ENCODE assay signal across 17 cellular contexts in the genomic region with DNA sequence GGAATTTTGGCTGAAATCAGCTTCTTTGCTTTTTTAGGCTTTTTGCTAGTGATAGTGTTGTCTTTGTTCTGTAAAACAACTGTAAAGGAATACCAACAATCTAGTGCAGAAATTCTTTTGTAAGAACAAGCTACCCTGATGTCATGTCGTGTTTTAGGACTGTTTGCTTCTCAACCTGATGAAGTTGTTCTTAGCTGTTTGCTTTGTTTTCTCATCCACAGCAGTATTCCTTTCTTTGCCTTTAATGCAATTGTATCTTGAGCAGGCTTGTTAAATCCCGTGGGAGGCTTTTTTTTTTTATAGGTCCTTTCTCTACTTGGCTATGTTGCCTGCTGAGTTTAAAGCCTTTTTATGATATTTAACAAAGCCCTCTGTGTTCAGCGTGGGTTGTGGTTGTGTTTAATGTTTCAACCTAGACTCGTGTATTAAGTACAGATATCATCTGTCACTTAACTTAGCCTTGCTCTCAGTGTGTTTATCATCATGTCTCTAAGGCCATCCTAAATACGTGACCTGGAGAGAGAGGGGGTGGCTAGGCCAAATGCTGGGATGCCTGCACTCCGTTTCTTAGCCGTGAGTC. TPM values are rescaled to one million over a fixed set of nuclear protein-coding genes. Genes with fewer than 3 reads are reported as not detected.
DNase-seq lines count a peak whose midpoint lies in the region; ATAC-seq and TF ChIP-seq lines count a peak whose summit lies in the region.
"Had no signal": no experiment of that assay in that cellular context is flagged by ENCODE, and none has a peak within 500 bp of the region (broad histone marks: within the 10 kb centered on the region; RNA-seq: fewer than 3 reads in every experiment).

No MANE protein-coding gene starts in this region.

- peaks cover 2% of the 10 kb centered on the region for H3K36me3 ChIP-seq in BLaER1

- no peaks in the 10 kb centered on the region for H3K9me3 ChIP-seq in BLaER1

- peaks cover 45% of the 10 kb centered on the region for H4K20me1 ChIP-seq in BLaER1

- BruUV-seq in MCF 10A (replicated peaks; lab: Mats Ljungman, UMichigan) = no TSS peak

- H3K36me3 Mint-ChIP-seq in nephron progenitor cell (ENCODE audit: low read depth) (no peaks in the 10 kb centered on the region), MCF 10A (ENCODE audit: insufficient read depth, unreplicated experiment) (no peaks in the 10 kb centered on the region)
- H3K36me3 Mint-ChIP-seq: stimulated activated effector memory CD8-positive, alpha-beta T cell treated with anti-CD3 and anti-CD28 coated beads, Interleukin-12 subunit alpha, Interleukin-12 subunit beta, amount 100 ng/mL, for 72 hours had no signal

- intact Hi-C loops in MCF 10A (cut with micrococcal nuclease) = no loop called here

- TF ChIP-seq CTCF in nephron progenitor cell (IDR thresholded peaks at IDR 0.05) (no peak), MCF 10A (IDR thresholded peaks at IDR 0.05; ENCODE audit: unreplicated experiment) (no peak)

- peak overlapping the region; percentile 11; the same call in 1 of the 2 replicates for H3K9ac ChIP-seq in BLaER1
- H3K9ac ChIP-seq: parathyroid adenoma had no signal

- no peak overlapping the region for H3K4me3 ChIP-seq in BLaER1
- H3K4me3 ChIP-seq: PC-9 had no signal

- H3K27ac Mint-ChIP-seq in nephron progenitor cell (peak overlapping the region; percentile 15), MCF 10A (ENCODE audit: low read depth, unreplicated experiment) (no peak overlapping the region)
- H3K27ac Mint-ChIP-seq: H9 had no signal

- peak; percentile 19 for DNase-seq in LHCN-M2 (ENCODE audit: low read depth)
- DNase-seq in astrocyte of the hippocampus (ENCODE audit: low read depth, low spot score) = peak; percentile 20
- DNase-seq in nephron progenitor cell = no peak
- no peak for DNase-seq in MCF 10A (ENCODE audit: unreplicated experiment)
- DNase-seq in mesenteric fat pad (ENCODE audit: low spot score) = no peak
- no peak for DNase-seq in NCI-H1105 (lab: John Stamatoyannopoulos, UW)
- DNase-seq: activated naive CD4-positive, alpha-beta T cell; C1 segment of cervical spinal cord; cortex of kidney; EL; H9; mesenchymal stem cell; PC-9 had no signal

- H3K4me2 ChIP-seq in BLaER1 = peak overlapping the region; percentile 98
- H3K4me2 ChIP-seq: PC-9 had no signal

- H3K4me1 ChIP-seq in BLaER1 = peaks cover 96% of the 10 kb centered on the region
- H3K4me1 ChIP-seq: parathyroid adenoma had no signal

- H3K27me3 ChIP-seq in BLaER1 = no peaks in the 10 kb centered on the region

- peaks cover 33% of the 10 kb centered on the region for H3K4me1 Mint-ChIP-seq in nephron progenitor cell
- H3K4me1 Mint-ChIP-seq in MCF 10A (ENCODE audit: insufficient read depth, unreplicated experiment) = peaks cover 20% of the 10 kb centered on the region

- peak overlapping the region; percentile 60 for H3K27ac ChIP-seq in BLaER1
- H3K27ac ChIP-seq: parathyroid adenoma, PC-9 had no signal

- ATAC-seq in HG03097 (IDR thresholded peaks at IDR 0.05; ENCODE audit: low FRiP score, unreplicated experiment) = no peak
- ATAC-seq: stimulated activated effector memory CD8-positive, alpha-beta T cell treated with anti-CD3 and anti-CD28 coated beads, Interleukin-12 subunit alpha, Interleukin-12 subunit beta, amount 100 ng/mL, for 72 hours had no signal

- H3K27me3 Mint-ChIP-seq in nephron progenitor cell (ENCODE audit: low read depth, poor library complexity) (peaks cover 4% of the 10 kb centered on the region), MCF 10A (ENCODE audit: insufficient read depth, unreplicated experiment) (no peaks in the 10 kb centered on the region)

- POLR2A ChIA-PET in MCF 10A (lab: Yijun Ruan, JAX) = interaction anchor here (1.3 kb wide), 1 partner anchor 35 kb away, joined by 3 read pairs; no protein-coding TSS in a partner anchor

- H3K9me3 Mint-ChIP-seq in nephron progenitor cell (no peaks in the 10 kb centered on the region), MCF 10A (ENCODE audit: unreplicated experiment) (no peaks in the 10 kb centered on the region)
- H3K9me3 Mint-ChIP-seq: H9; stimulated activated effector memory CD8-positive, alpha-beta T cell treated with anti-CD3 and anti-CD28 coated beads, Interleukin-12 subunit alpha, Interleukin-12 subunit beta, amount 100 ng/mL, for 72 hours had no signal

- CTCF ChIA-PET in MCF 10A (lab: Yijun Ruan, JAX) = interaction anchor here (0.5 to 2.1 kb wide), 6 partner anchors 11 to 182 kb away, joined by 3 to 9 read pairs (median 4); a partner anchor contains a TSS

- H3K4me3 Mint-ChIP-seq in nephron progenitor cell = no peak overlapping the region
- H3K4me3 Mint-ChIP-seq in MCF 10A (ENCODE audit: unreplicated experiment) = no peak overlapping the region
- H3K4me3 Mint-ChIP-seq: H9; stimulated activated effector memory CD8-positive, alpha-beta T cell treated with anti-CD3 and anti-CD28 coated beads, Interleukin-12 subunit alpha, Interleukin-12 subunit beta, amount 100 ng/mL, for 72 hours had no signal

RNA-seq across cellular contexts. Expression of a gene that starts 31.6 kb away (rescaled TPM):
- total RNA-seq in LHCN-M2 (2014; rRNA removed) = 25.4 and 29.6 TPM in 2 replicates
- 63.3 TPM for polyA plus RNA-seq in LHCN-M2 (2012)
- 18.1 and 19.4 TPM in 2 replicates for total RNA-seq in MCF 10A (2022)
- total RNA-seq in mesenteric fat pad = 39.6 TPM

Comparison
In these comparisons a context has a peak if more than half of its experiments do, and no peak if none do; other contexts are left out.
1. DNase-seq: peak in LHCN-M2 (single experiment) and astrocyte of the hippocampus (single experiment); none in nephron progenitor cell (single experiment), MCF 10A (single experiment), mesenteric fat pad (single experiment) and NCI-H1105 (single experiment).